In the genomic region with DNA sequence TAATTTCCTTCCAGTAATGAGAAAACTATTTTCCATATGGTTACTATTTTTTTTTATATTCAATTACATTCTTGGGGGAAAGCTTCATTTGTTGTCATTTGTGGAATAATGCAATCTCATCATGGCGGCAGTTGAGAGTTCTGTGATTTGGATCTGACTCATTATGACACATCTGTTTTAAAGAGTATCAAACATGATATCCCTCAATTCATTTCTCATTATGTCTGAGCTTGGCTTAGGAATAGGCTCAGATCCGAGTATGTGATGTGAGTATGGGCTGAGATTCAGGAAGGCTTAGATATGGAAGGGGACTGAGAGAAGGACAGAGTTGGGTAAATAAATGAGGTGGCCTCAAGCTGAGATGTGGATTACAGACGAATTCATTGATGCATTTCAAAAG, we compare ENCODE assay signal across 22 cellular contexts.
A peak's percentile ranks its signal among the peaks of the same experiment; 100 is the strongest.
DNase-seq lines count a peak whose midpoint lies in the region; ATAC-seq and TF ChIP-seq lines count a peak whose summit lies in the region.
"Had no signal": no experiment of that assay in that cellular context is flagged by ENCODE, and none has a peak within 500 bp of the region (broad histone marks: within the 10 kb centered on the region; RNA-seq: fewer than 3 reads in every experiment).

No MANE protein-coding gene starts in this region.

- H3K9me3 ChIP-seq in SK-N-SH (peaks cover 4% of the 10 kb centered on the region; the same call in 1 of the 2 replicates), SJSA1 (replicated peaks) (no peaks in the 10 kb centered on the region; the same call in 1 of the 2 replicates), smooth muscle cell (replicated peaks; ENCODE audit: low read depth) (peaks cover 9% of the 10 kb centered on the region)

- H4K20me1 ChIP-seq in SK-N-SH (ENCODE audit: insufficient read depth) (no peaks in the 10 kb centered on the region), smooth muscle cell (ENCODE audit: low read depth) (no peaks in the 10 kb centered on the region)

- H3K9ac ChIP-seq in SK-N-SH (peak overlapping the region; percentile 29; the same call in 1 of the 2 replicates), smooth muscle cell (ENCODE audit: low read depth) (no peak overlapping the region)

- ATAC-seq in SK-N-SH treated with all-trans-retinoic acid at 6 μM for 48 hours (no peak; the same call in 2 of the 3 replicates), GM18907 (IDR thresholded peaks at IDR 0.05; ENCODE audit: unreplicated experiment) (no peak)
- ATAC-seq: HCT116 had no signal

- POLR2A ChIA-PET in SK-N-SH (lab: Yijun Ruan, JAX) = no interaction called here

- H3K4me1 ChIP-seq in SK-N-SH (ENCODE audit: control insufficient read depth in 1 of 2, insufficient read depth in 2 of 2, low read depth in 1 of 2, low read length in 1 of 2) = no peaks in the 10 kb centered on the region
- peaks cover 6% of the 10 kb centered on the region for H3K4me1 ChIP-seq in SJSA1 (replicated peaks)
- H3K4me1 ChIP-seq in smooth muscle cell (ENCODE audit: low read depth) = no peaks in the 10 kb centered on the region
- H3K4me1 ChIP-seq: esophagus muscularis mucosa, spleen, suprapubic skin had no signal

- no peak for DNase-seq in SK-N-SH
- DNase-seq in SJSA1 (ENCODE audit: low read depth in 1 of 2, low spot score in 2 of 2) = peak in 1 of 2 experiments; percentile 21
- peak; percentile 24 for DNase-seq in fibroblast of gingiva (ENCODE audit: low read depth)
- no peak for DNase-seq in smooth muscle cell (lab: John Stamatoyannopoulos, UW; ENCODE audit: unreplicated experiment)
- DNase-seq in HuH-7.5 (ENCODE audit: low spot score) = no peak
- no peak for DNase-seq in NCI-H345 (lab: John Stamatoyannopoulos, UW)
- DNase-seq: 8988T; activated B cell treated with CpG ODN at 0.5 μM for 24 hours; activated naive CD8-positive, alpha-beta T cell treated with anti-CD3 and anti-CD28 coated beads for 36 hours; activated T-cell treated with anti-CD3 and anti-CD28 coated beads for 4 hours; Calu3; mesendoderm; MM.1S; NCI-H2081 treated with DMSO at 0.1 percent for 48 hours; NK-92 treated with Interleukin-12 subunit alpha and Interleukin-12 subunit beta, amount 100 ng/mL, for 24 hours; ovary; spleen had no signal

- H2AFZ ChIP-seq in SK-N-SH (ENCODE audit: low read depth) (0 out of 2 replicates have a peak overlapping the region, but pooled peaks have one; percentile 74), smooth muscle cell (ENCODE audit: low read depth) (peak overlapping the region; percentile 72)

- H3F3A ChIP-seq in SK-N-SH (replicated peaks; ENCODE audit: insufficient read depth) = peaks cover 8% of the 10 kb centered on the region
- H3F3A ChIP-seq in smooth muscle cell (ENCODE audit: low read depth) = no peaks in the 10 kb centered on the region

- H3K27ac ChIP-seq in SK-N-SH (ENCODE audit: low read depth in 2 of 2, low read length in 1 of 2) = peak overlapping the region in 1 of 2 experiments; percentile 75; a peak in 2 of 4 replicates
- peak overlapping the region; percentile 66 for H3K27ac ChIP-seq in SJSA1
- H3K27ac ChIP-seq in smooth muscle cell (ENCODE audit: low read depth) = no peak overlapping the region
- H3K27ac ChIP-seq: esophagus muscularis mucosa, ovary, spleen, suprapubic skin had no signal

- H3K4me3 ChIP-seq in SK-N-SH (ENCODE audit: low read depth in 2 of 2, low read length in 1 of 2) (no peak overlapping the region; a peak in 1 of 4 replicates), SJSA1 (no peak overlapping the region), smooth muscle cell (no peak overlapping the region)
- H3K4me3 ChIP-seq: esophagus muscularis mucosa, ovary, spleen, suprapubic skin had no signal

- no peak for TF ChIP-seq CTCF in SK-N-SH (IDR thresholded peaks at IDR 0.05)
- TF ChIP-seq CTCF in smooth muscle cell (IDR thresholded peaks at IDR 0.05; ENCODE audit: borderline replicate concordance, insufficient read depth, poor library complexity, severe bottlenecking) = no peak

- WGBS in SK-N-SH (ENCODE audit: low lambda C conversion rate) = 7% methylated on average over 3 of the region's 3 CpGs
- WGBS in smooth muscle cell (ENCODE audit: low lambda C conversion rate) = 84% methylated on average over 3 of the region's 3 CpGs

- TF ChIP-seq RAD21 in SK-N-SH (IDR thresholded peaks at IDR 0.05; ENCODE audit: low read length) = no peak

- H3K27me3 ChIP-seq in SK-N-SH (ENCODE audit: insufficient read depth) (no peaks in the 10 kb centered on the region), SJSA1 (replicated peaks) (no peaks in the 10 kb centered on the region), smooth muscle cell (ENCODE audit: low read depth) (no peaks in the 10 kb centered on the region)
- H3K27me3 ChIP-seq: esophagus muscularis mucosa, ovary, spleen, suprapubic skin had no signal

- no peak for TF ChIP-seq EP300 in SK-N-SH (IDR thresholded peaks at IDR 0.05; ENCODE audit: borderline replicate concordance in 1 of 2, low read depth in 1 of 2, low read length in 1 of 2)

- CTCF ChIA-PET in SK-N-SH (lab: Yijun Ruan, JAX) = interaction anchor here (1.2 kb wide), 1 partner anchor 41 kb away, joined by 3 read pairs; no protein-coding TSS in a partner anchor

- no peaks in the 10 kb centered on the region for H3K9me2 ChIP-seq in SK-N-SH

- H3K79me2 ChIP-seq in SK-N-SH (ENCODE audit: insufficient read depth) (no peaks in the 10 kb centered on the region), smooth muscle cell (ENCODE audit: low read depth) (no peaks in the 10 kb centered on the region)

- H3K36me3 ChIP-seq in SK-N-SH (replicated peaks in 1 of 2; ENCODE audit: control insufficient read depth in 1 of 2, insufficient read depth in 2 of 2, low read length in 1 of 2) (no peaks in the 10 kb centered on the region), SJSA1 (no peaks in the 10 kb centered on the region), smooth muscle cell (ENCODE audit: low read depth) (peaks cover 6% of the 10 kb centered on the region)
- H3K36me3 ChIP-seq: esophagus muscularis mucosa, ovary, spleen, suprapubic skin had no signal

- H3K4me2 ChIP-seq in SK-N-SH (peak overlapping the region; percentile 33; the same call in 1 of the 2 replicates), smooth muscle cell (no peak overlapping the region)

TF ChIP-seq in SK-N-SH, 30 proteins besides CTCF, POLR2A, EP300 and RAD21 (continues in another document):
- TF ChIP-seq ELF1 (IDR thresholded peaks at IDR 0.05) (no peak), GATA2 (CRISPR knock-in tag; IDR thresholded peaks at IDR 0.05) (no peak), SMC3 (IDR thresholded peaks at IDR 0.05; ENCODE audit: low read depth, low read length) (no peak), SIN3A (IDR thresholded peaks at IDR 0.05; ENCODE audit: borderline replicate concordance, low read depth, low read length) (no peak), MXI1 (IDR thresholded peaks at IDR 0.05; ENCODE audit: low read depth, low read length) (no peak)
- TF ChIP-seq, protein P1, sequence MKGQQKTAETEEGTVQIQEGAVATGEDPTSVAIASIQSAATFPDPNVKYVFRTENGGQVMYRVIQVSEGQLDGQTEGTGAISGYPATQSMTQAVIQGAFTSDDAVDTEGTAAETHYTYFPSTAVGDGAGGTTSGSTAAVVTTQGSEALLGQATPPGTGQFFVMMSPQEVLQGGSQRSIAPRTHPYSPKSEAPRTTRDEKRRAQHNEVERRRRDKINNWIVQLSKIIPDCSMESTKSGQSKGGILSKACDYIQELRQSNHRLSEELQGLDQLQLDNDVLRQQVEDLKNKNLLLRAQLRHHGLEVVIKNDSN (IDR thresholded peaks at IDR 0.05; ENCODE audit: borderline replicate concordance, low read depth) = no peak

TF ChIP-seq in SK-N-SH treated with all-trans-retinoic acid at 6 μM for 48 hours, 23 proteins besides CTCF, POLR2A, EP300 and RAD21:
- no peak for TF ChIP-seq BACH2 (CRISPR knock-in tag; IDR thresholded peaks at IDR 0.05; ENCODE audit: borderline replicate concordance)
- TF ChIP-seq ESRRG (CRISPR knock-in tag; IDR thresholded peaks at IDR 0.05) = no peak
- TF ChIP-seq SNAI2 (CRISPR knock-in tag; IDR thresholded peaks at IDR 0.05) = no peak
- TF ChIP-seq TOX (CRISPR knock-in tag; IDR thresholded peaks at IDR 0.05; ENCODE audit: borderline replicate concordance) = no peak
- TF ChIP-seq, protein P2, sequence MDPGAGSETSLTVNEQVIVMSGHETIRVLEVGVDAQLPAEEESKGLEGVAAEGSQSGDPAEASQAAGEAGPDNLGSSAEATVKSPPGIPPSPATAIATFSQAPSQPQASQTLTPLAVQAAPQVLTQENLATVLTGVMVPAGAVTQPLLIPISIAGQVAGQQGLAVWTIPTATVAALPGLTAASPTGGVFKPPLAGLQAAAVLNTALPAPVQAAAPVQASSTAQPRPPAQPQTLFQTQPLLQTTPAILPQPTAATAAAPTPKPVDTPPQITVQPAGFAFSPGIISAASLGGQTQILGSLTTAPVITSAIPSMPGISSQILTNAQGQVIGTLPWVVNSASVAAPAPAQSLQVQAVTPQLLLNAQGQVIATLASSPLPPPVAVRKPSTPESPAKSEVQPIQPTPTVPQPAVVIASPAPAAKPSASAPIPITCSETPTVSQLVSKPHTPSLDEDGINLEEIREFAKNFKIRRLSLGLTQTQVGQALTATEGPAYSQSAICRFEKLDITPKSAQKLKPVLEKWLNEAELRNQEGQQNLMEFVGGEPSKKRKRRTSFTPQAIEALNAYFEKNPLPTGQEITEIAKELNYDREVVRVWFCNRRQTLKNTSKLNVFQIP (CRISPR knock-in tag; IDR thresholded peaks at IDR 0.05; ENCODE audit: borderline replicate concordance, low read depth) = no peak
- no peak for TF ChIP-seq TCF4 (CRISPR knock-in tag; IDR thresholded peaks at IDR 0.05; ENCODE audit: borderline replicate concordance)
TF ChIP-seq in SK-N-SH treated with all-trans-retinoic acid at 6 μM for 48 hours: peak in this region for 0.
